Comparison of ENCODE assay signal across 1 cellular context in the genomic region with DNA sequence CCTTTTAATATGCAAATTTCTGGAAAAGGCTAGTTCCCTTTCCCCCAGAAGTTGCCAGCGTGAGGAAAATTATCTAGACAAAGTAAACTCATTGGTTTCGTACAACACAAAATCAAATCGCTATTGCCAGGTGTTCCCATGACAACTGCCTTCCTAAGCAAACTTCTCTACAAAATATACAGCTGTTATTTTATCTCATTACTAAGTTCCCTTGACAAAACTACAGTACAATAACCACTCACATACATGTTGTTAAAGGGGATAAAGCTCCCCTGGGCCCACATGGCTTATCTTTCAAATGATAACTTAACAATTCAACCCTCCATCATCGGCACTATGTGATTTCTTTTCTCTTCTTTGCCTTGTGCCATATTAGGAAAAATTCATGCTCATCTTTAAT.
TF ChIP-seq lines count a peak whose summit lies in the region.

No MANE protein-coding gene starts in this region.

TF ChIP-seq in WTC11, 78 proteins besides CTCF, POLR2A, EP300 and RAD21 (continued from another document):
- TF ChIP-seq, protein P1, sequence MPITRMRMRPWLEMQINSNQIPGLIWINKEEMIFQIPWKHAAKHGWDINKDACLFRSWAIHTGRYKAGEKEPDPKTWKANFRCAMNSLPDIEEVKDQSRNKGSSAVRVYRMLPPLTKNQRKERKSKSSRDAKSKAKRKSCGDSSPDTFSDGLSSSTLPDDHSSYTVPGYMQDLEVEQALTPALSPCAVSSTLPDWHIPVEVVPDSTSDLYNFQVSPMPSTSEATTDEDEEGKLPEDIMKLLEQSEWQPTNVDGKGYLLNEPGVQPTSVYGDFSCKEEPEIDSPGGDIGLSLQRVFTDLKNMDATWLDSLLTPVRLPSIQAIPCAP (CRISPR knock-in tag; IDR thresholded peaks at IDR 0.05) = no peak
- TF ChIP-seq MXD4 (CRISPR knock-in tag; IDR thresholded peaks at IDR 0.05; ENCODE audit: borderline replicate concordance) (no peak), ELF4 (CRISPR knock-in tag; IDR thresholded peaks at IDR 0.05; ENCODE audit: low read depth) (no peak), ATF1 (CRISPR knock-in tag; IDR thresholded peaks at IDR 0.05) (no peak), GABPB1 (CRISPR knock-in tag; IDR thresholded peaks at IDR 0.05) (no peak), SOX15 (CRISPR knock-in tag; IDR thresholded peaks at IDR 0.05) (no peak)
- TF ChIP-seq, protein P2, sequence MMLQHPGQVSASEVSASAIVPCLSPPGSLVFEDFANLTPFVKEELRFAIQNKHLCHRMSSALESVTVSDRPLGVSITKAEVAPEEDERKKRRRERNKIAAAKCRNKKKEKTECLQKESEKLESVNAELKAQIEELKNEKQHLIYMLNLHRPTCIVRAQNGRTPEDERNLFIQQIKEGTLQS (CRISPR knock-in tag; conservative IDR thresholded peaks at IDR 0.05) = no peak
